ENCODE assay signal across 19 cellular contexts in genomic region chr4:174394915-174395314, GRCh38.
A peak's percentile ranks its signal among the peaks of the same experiment; 100 is the strongest.
DNase-seq lines count a peak whose midpoint lies in the region; ATAC-seq and TF ChIP-seq lines count a peak whose summit lies in the region.
"Had no signal": no experiment of that assay in that cellular context is flagged by ENCODE, and none has a peak within 500 bp of the region (broad histone marks: within the 10 kb centered on the region; RNA-seq: fewer than 3 reads in every experiment).

No MANE protein-coding gene starts in this region.

- H3K4me1 ChIP-seq in breast epithelium (no peaks in the 10 kb centered on the region), RWPE2 (ENCODE audit: insufficient read depth, poor library complexity, severe bottlenecking) (peaks cover 21% of the 10 kb centered on the region), spleen (no peaks in the 10 kb centered on the region)
- H3K4me1 ChIP-seq: upper lobe of right lung had no signal

- H3K4me3 Mint-ChIP-seq in MCF 10A (ENCODE audit: unreplicated experiment): no peak overlapping the region
- H3K4me3 Mint-ChIP-seq: neural crest cell; T-helper 1 cell treated with Interleukin-12 subunit alpha and Interleukin-12 subunit beta and Interleukin-4 antibody, amounts not matched to agents 30 μg/mL and 1 μg/mL, for 36 hours had no signal

- H3K27ac Mint-ChIP-seq in MCF 10A (ENCODE audit: low read depth, unreplicated experiment): no peak overlapping the region
- H3K27ac Mint-ChIP-seq: T-helper 1 cell treated with Interleukin-12 subunit alpha and Interleukin-12 subunit beta and Interleukin-4 antibody, amounts not matched to agents 30 μg/mL and 1 μg/mL, for 36 hours had no signal

- H3K36me3 Mint-ChIP-seq in MCF 10A (ENCODE audit: insufficient read depth, unreplicated experiment): no peaks in the 10 kb centered on the region

- CTCF ChIA-PET in MCF 10A (lab: Yijun Ruan, JAX): no interaction called here

- TF ChIP-seq CTCF in MCF 10A (IDR thresholded peaks at IDR 0.05; ENCODE audit: unreplicated experiment) (no peak), breast epithelium (IDR thresholded peaks at IDR 0.05) (no peak), RWPE2 (IDR thresholded peaks at IDR 0.05; ENCODE audit: poor library complexity, severe bottlenecking) (no peak), fibroblast of mammary gland (conservative IDR thresholded peaks at IDR 0.05; ENCODE audit: control insufficient read depth, insufficient read depth, low read depth, low read length) (no peak), spleen (IDR thresholded peaks at IDR 0.05 in 8 of 11, conservative IDR thresholded peaks at IDR 0.05 in 3 of 11) (no peak)

- no TSS peak for BruUV-seq in MCF 10A (replicated peaks; lab: Mats Ljungman, UMichigan)

- H3K27ac ChIP-seq in breast epithelium (no peak overlapping the region), RWPE2 (ENCODE audit: poor library complexity, severe bottlenecking) (peak overlapping the region; percentile 63), spleen (no peak overlapping the region)
- H3K27ac ChIP-seq: upper lobe of right lung had no signal

- POLR2A ChIA-PET in MCF 10A (lab: Yijun Ruan, JAX): interaction anchor here (0.9 kb wide), 1 partner anchor 127 kb away, joined by 3 read pairs; the partner anchor contains the start of gene HPGD

- H3K4me1 Mint-ChIP-seq in MCF 10A (ENCODE audit: insufficient read depth, unreplicated experiment): peaks cover 24% of the 10 kb centered on the region
- H3K4me1 Mint-ChIP-seq: neural crest cell had no signal

- H3K36me3 ChIP-seq in breast epithelium (no peaks in the 10 kb centered on the region), RWPE2 (ENCODE audit: low read depth) (no peaks in the 10 kb centered on the region), spleen (no peaks in the 10 kb centered on the region)
- H3K36me3 ChIP-seq: upper lobe of right lung had no signal

- H3K4me3 ChIP-seq in breast epithelium (no peak overlapping the region), RWPE2 (ENCODE audit: severe bottlenecking) (no peak overlapping the region), fibroblast of mammary gland (ENCODE audit: control insufficient read depth, low read depth, low read length) (no peak overlapping the region), spleen (no peak overlapping the region)
- H3K4me3 ChIP-seq: upper lobe of right lung had no signal

- intact Hi-C loops in MCF 10A (cut with micrococcal nuclease): no loop called here
- intact Hi-C loops in breast epithelium (cut with DNase I; ENCODE audit: low total_unique reads): no loop called here
- intact Hi-C loops in spleen (cut with DNase I; ENCODE audit: low total_unique reads): no loop called here

- WGBS in spleen, 5 donors: 46 to 75% (median 60%) methylated on average over 2 of the region's 2 CpGs

- ATAC-seq in RWPE2 (ENCODE audit: low read depth) (peak; percentile 76), GM19324 (IDR thresholded peaks at IDR 0.05; ENCODE audit: low FRiP score, unreplicated experiment) (no peak)
- ATAC-seq: left ventricle myocardium superior, upper lobe of right lung had no signal

- no peaks in the 10 kb centered on the region for H3K27me3 Mint-ChIP-seq in MCF 10A (ENCODE audit: insufficient read depth, unreplicated experiment)
- H3K27me3 Mint-ChIP-seq: activated CD4-positive, alpha-beta memory T cell treated with anti-CD3 and anti-CD28 coated beads, Interleukin-2, amount 10 ng/mL, durations not matched to agents 7 days and 5 days had no signal

- TF ChIP-seq POLR2A in breast epithelium (IDR thresholded peaks at IDR 0.05): no peak
- no peak for TF ChIP-seq POLR2A in spleen (IDR thresholded peaks at IDR 0.05)

- no peaks in the 10 kb centered on the region for H3K9me3 ChIP-seq in breast epithelium
- no peaks in the 10 kb centered on the region for H3K9me3 ChIP-seq in RWPE2 (ENCODE audit: severe bottlenecking)
- no peaks in the 10 kb centered on the region for H3K9me3 ChIP-seq in spleen
- H3K9me3 ChIP-seq: upper lobe of right lung had no signal

- no peaks in the 10 kb centered on the region for H3K9me3 Mint-ChIP-seq in MCF 10A (ENCODE audit: unreplicated experiment)
- H3K9me3 Mint-ChIP-seq: activated CD4-positive, alpha-beta memory T cell treated with anti-CD3 and anti-CD28 coated beads, Interleukin-2, amount 10 ng/mL, durations not matched to agents 7 days and 5 days; neural crest cell; T-helper 1 cell treated with Interleukin-12 subunit alpha and Interleukin-12 subunit beta and Interleukin-4 antibody, amounts not matched to agents 30 μg/mL and 1 μg/mL, for 36 hours had no signal

- DNase-seq in MCF 10A (ENCODE audit: unreplicated experiment) (peak; percentile 48), breast epithelium (ENCODE audit: low spot score in 2 of 2) (no peak), RWPE2 (ENCODE audit: low spot score) (no peak), fibroblast of mammary gland (ENCODE audit: low read depth) (peak; percentile 90), spleen (no peak), NCI-H1694 (lab: John Stamatoyannopoulos, UW) (no peak), NCI-H146 (lab: John Stamatoyannopoulos, UW) (no peak)
- DNase-seq: activated CD4-positive, alpha-beta memory T cell treated with anti-CD3 and anti-CD28 coated beads, Interleukin-2, amount 10 ng/mL, durations not matched to agents 7 days and 5 days; activated naive CD4-positive, alpha-beta T cell; AML-193; DMS79 treated with DMSO at 0.1 percent for 48 hours; KG1; left ventricle myocardium superior; NCI-H2107; small intestine; upper lobe of right lung had no signal

- H3K27me3 ChIP-seq in breast epithelium (no peaks in the 10 kb centered on the region), RWPE2 (ENCODE audit: insufficient read depth, poor library complexity, severe bottlenecking) (no peaks in the 10 kb centered on the region), spleen (replicated peaks in 1 of 7) (no peaks in the 10 kb centered on the region)
- H3K27me3 ChIP-seq: upper lobe of right lung had no signal

Comparison
In these comparisons a context has a peak if more than half of its experiments do, and no peak if none do; other contexts are left out.
1. DNase-seq: peak in MCF 10A (single experiment) and fibroblast of mammary gland (single experiment); none in breast epithelium (0 of 2), RWPE2 (single experiment), spleen (single experiment), NCI-H1694 (single experiment) and NCI-H146 (single experiment).